11 cellular contexts compared by ENCODE assay signal in the genomic region with DNA sequence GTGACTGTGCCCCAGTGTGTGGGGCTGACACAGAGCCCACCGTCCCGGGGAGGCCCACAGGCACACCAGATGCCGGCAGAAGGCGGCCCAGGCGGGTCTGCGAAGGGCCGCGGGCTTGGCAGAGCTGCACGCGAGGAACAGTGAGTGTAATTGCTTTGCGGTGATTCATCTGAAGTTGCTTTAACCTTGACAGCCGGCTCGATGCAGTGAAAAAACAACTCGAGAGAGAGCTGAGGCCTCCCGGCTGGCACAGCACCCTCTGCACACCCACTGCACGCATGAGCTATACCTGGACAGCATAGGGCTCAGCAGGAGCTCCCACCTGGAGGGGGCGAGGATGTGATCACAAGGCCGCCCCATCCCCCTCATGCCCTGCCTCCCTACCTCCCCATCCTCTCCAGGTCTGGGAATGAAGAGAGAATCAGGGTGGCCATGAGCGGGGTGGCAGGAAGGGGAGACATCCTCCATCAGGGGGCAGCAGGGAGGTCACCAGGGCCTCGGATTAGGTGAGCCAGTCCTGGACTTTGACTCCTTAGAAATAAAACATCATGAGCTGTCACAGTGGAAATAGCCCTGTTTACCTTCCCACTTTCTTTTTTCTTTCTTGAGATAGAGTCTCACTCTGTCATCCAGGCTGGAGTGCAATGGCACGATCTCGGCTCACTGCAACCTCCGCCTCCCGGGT.
A peak's percentile ranks its signal among the peaks of the same experiment; 100 is the strongest.
DNase-seq lines count a peak whose midpoint lies in the region; ATAC-seq and TF ChIP-seq lines count a peak whose summit lies in the region.
"Had no signal": no experiment of that assay in that cellular context is flagged by ENCODE, and none has a peak within 500 bp of the region (broad histone marks: within the 10 kb centered on the region; RNA-seq: fewer than 3 reads in every experiment).

No MANE protein-coding gene starts in this region.

- no peaks in the 10 kb centered on the region for H3K36me3 ChIP-seq in osteoblast (ENCODE audit: insufficient read depth, low read length)
- H3K36me3 ChIP-seq: uterus had no signal

- ATAC-seq in effector memory CD8-positive, alpha-beta T cell (replicated peaks) = no peak

- H3K36me3 Mint-ChIP-seq in effector memory CD8-positive, alpha-beta T cell (ENCODE audit: insufficient read depth) = no peaks in the 10 kb centered on the region

- H3K4me1 ChIP-seq in osteoblast (ENCODE audit: insufficient read depth, low read length) = no peaks in the 10 kb centered on the region
- H3K4me1 ChIP-seq: uterus had no signal

- peaks cover 60 to 91% of the 10 kb centered on the region in 2 donors for H3K27me3 Mint-ChIP-seq in effector memory CD8-positive, alpha-beta T cell

- no peak overlapping the region for H3K27ac Mint-ChIP-seq in effector memory CD8-positive, alpha-beta T cell
- H3K27ac Mint-ChIP-seq: activated B cell treated with CpG ODN at 0.5 μM for 24 hours had no signal

- DNase-seq in ELR (ENCODE audit: low read depth) (peak; percentile 67), NCI-H2227 (lab: John Stamatoyannopoulos, UW; ENCODE audit: unreplicated experiment) (peak; percentile 43), epithelial cell of esophagus (ENCODE audit: low read depth) (peak; percentile 55), osteoblast (ENCODE audit: insufficient read length, low spot score, missing footprints) (peak; percentile 93), SHP77 (lab: John Stamatoyannopoulos, UW) (no peak), NCI-H2196 treated with DMSO at 0.1 percent for 48 hours (lab: John Stamatoyannopoulos, UW; ENCODE audit: unreplicated experiment) (no peak), NCI-H1105 (lab: John Stamatoyannopoulos, UW) (no peak)
- DNase-seq in effector memory CD8-positive, alpha-beta T cell = no peak
- DNase-seq: activated B cell treated with CpG ODN at 0.5 μM for 24 hours, retina had no signal

- H3K4me2 ChIP-seq in osteoblast (ENCODE audit: insufficient read depth, low read length) = peak overlapping the region; percentile 12

- H3K4me3 ChIP-seq in epithelial cell of esophagus (ENCODE audit: low read length) (no peak overlapping the region), osteoblast (ENCODE audit: insufficient read depth, low read length) (no peak overlapping the region)
- H3K4me3 ChIP-seq: uterus had no signal

- H3K4me3 Mint-ChIP-seq in effector memory CD8-positive, alpha-beta T cell = no peak overlapping the region
- H3K4me3 Mint-ChIP-seq: activated B cell treated with CpG ODN at 0.5 μM for 24 hours had no signal

- H3K9me3 Mint-ChIP-seq in effector memory CD8-positive, alpha-beta T cell = peaks cover 0 to 7% of the 10 kb centered on the region in 2 donors
- H3K9me3 Mint-ChIP-seq: activated B cell treated with CpG ODN at 0.5 μM for 24 hours had no signal

- H3K4me1 Mint-ChIP-seq in effector memory CD8-positive, alpha-beta T cell (ENCODE audit: low read depth in 2 of 2) = no peaks in the 10 kb centered on the region
- H3K4me1 Mint-ChIP-seq: activated B cell treated with CpG ODN at 0.5 μM for 24 hours had no signal

- no peak overlapping the region for H2AFZ ChIP-seq in osteoblast (ENCODE audit: low read length)

- peaks cover 12% of the 10 kb centered on the region for H3K27me3 ChIP-seq in osteoblast (ENCODE audit: insufficient read depth, low read length)
- H3K27me3 ChIP-seq: uterus had no signal

- no peaks in the 10 kb centered on the region for H3K9me3 ChIP-seq in osteoblast (ENCODE audit: low read depth, low read length)
- H3K9me3 ChIP-seq: uterus had no signal

- no peak overlapping the region for H3K27ac ChIP-seq in osteoblast (ENCODE audit: low read depth, low read length)
- H3K27ac ChIP-seq: uterus had no signal

- TF ChIP-seq CTCF in epithelial cell of esophagus (IDR thresholded peaks at IDR 0.05; ENCODE audit: insufficient read depth, low read depth, low read length, missing control alignments) (no peak), osteoblast (IDR thresholded peaks at IDR 0.05; ENCODE audit: extremely low read depth, low read depth, low read length) (no peak)

- H4K20me1 ChIP-seq in osteoblast (ENCODE audit: insufficient read depth, low read length) = peaks cover 3% of the 10 kb centered on the region

- H3K79me2 ChIP-seq in osteoblast (ENCODE audit: insufficient read depth, low read length) = no peaks in the 10 kb centered on the region

Comparison
In these comparisons a context has a peak if more than half of its experiments do, and no peak if none do; other contexts are left out.
1. DNase-seq: peak in ELR (single experiment), NCI-H2227 (single experiment), epithelial cell of esophagus (single experiment) and osteoblast (single experiment); none in SHP77 (0 of 2), effector memory CD8-positive, alpha-beta T cell (0 of 3), NCI-H2196 treated with DMSO at 0.1 percent for 48 hours (single experiment) and NCI-H1105 (single experiment).